ENCODE assay signal across 8 cellular contexts in genomic region chr2:96816127-96816835, GRCh38. TPM values are rescaled to one million over a fixed set of nuclear protein-coding genes. Genes with fewer than 3 reads are reported as not detected.
DNase-seq lines count a peak whose midpoint lies in the region; ATAC-seq and TF ChIP-seq lines count a peak whose summit lies in the region.

CNNM3 (plus strand) TSS chr2:96816268; CDS start chr2:96816278, 10 bp downstream.

- H3K27me3 Mint-ChIP-seq in activated naive CD4-positive, alpha-beta T cell treated with anti-CD3 and anti-CD28 coated beads, Interleukin-2, amount 50 U/mL, for 24 hours: no peaks in the 10 kb centered on the region
- no peaks in the 10 kb centered on the region for H3K27me3 Mint-ChIP-seq in osteocyte (ENCODE audit: unreplicated experiment)

- no peaks in the 10 kb centered on the region for H3K9me3 ChIP-seq in thymus (ENCODE audit: control insufficient read depth)

- no peaks in the 10 kb centered on the region for H3K9me3 Mint-ChIP-seq in activated naive CD4-positive, alpha-beta T cell treated with anti-CD3 and anti-CD28 coated beads, Interleukin-2, amount 50 U/mL, for 24 hours
- H3K9me3 Mint-ChIP-seq in osteocyte (ENCODE audit: unreplicated experiment): no peaks in the 10 kb centered on the region

- TF ChIP-seq CTCF in GM12872 (IDR thresholded peaks at IDR 0.05; ENCODE audit: insufficient read depth, low read depth, low read length) (peak; percentile 42; the same call in 2 of the 3 replicates), osteocyte (IDR thresholded peaks at IDR 0.05) (peak; percentile 81)

- H3K36me3 ChIP-seq in thymus (ENCODE audit: control insufficient read depth, insufficient read depth): no peaks in the 10 kb centered on the region

- H3K27ac Mint-ChIP-seq in activated naive CD4-positive, alpha-beta T cell treated with anti-CD3 and anti-CD28 coated beads, Interleukin-2, amount 50 U/mL, for 24 hours: peak within 1 kb of the TSS; percentile 76
- H3K27ac Mint-ChIP-seq in osteocyte (ENCODE audit: unreplicated experiment): peak within 1 kb of the TSS; percentile 88

- peak; percentile 86 for DNase-seq in NCI-H1092 treated with DMSO at 0.1 percent for 48 hours (lab: John Stamatoyannopoulos, UW)
- DNase-seq in glomerular visceral epithelial cell (ENCODE audit: extremely low spot score): peak; percentile 96
- peak; percentile 98 for DNase-seq in osteocyte (ENCODE audit: extremely low spot score, unreplicated experiment)

- H3K27ac ChIP-seq in thymus (ENCODE audit: low read depth): peak within 1 kb of the TSS; percentile 97

- peak within 1 kb of the TSS; percentile 87 for H3K4me3 Mint-ChIP-seq in activated naive CD4-positive, alpha-beta T cell treated with anti-CD3 and anti-CD28 coated beads, Interleukin-2, amount 50 U/mL, for 24 hours
- H3K4me3 Mint-ChIP-seq in osteocyte (ENCODE audit: unreplicated experiment): peak within 1 kb of the TSS; percentile 85

- peak; percentile 88 for ATAC-seq in HG02642 (IDR thresholded peaks at IDR 0.05; ENCODE audit: poor library complexity, unreplicated experiment)
- ATAC-seq in SK-N-SH treated with all-trans-retinoic acid at 6 μM for 48 hours: peak; percentile 97

- H3K4me3 ChIP-seq in thymus (ENCODE audit: low read length): peak within 1 kb of the TSS; percentile 86

- H3K4me1 ChIP-seq in thymus (ENCODE audit: control insufficient read depth, insufficient read depth, low read length): peaks cover 27% of the 10 kb centered on the region

- peaks cover 2% of the 10 kb centered on the region for H3K36me3 Mint-ChIP-seq in activated naive CD4-positive, alpha-beta T cell treated with anti-CD3 and anti-CD28 coated beads, Interleukin-2, amount 50 U/mL, for 24 hours
- peaks cover 17% of the 10 kb centered on the region for H3K36me3 Mint-ChIP-seq in osteocyte (ENCODE audit: unreplicated experiment)

- WGBS in thymus: under 1% methylated on average over 103 of the region's 103 CpGs

- peaks cover 52% of the 10 kb centered on the region for H3K4me1 Mint-ChIP-seq in activated naive CD4-positive, alpha-beta T cell treated with anti-CD3 and anti-CD28 coated beads, Interleukin-2, amount 50 U/mL, for 24 hours
- peaks cover 29% of the 10 kb centered on the region for H3K4me1 Mint-ChIP-seq in osteocyte (ENCODE audit: unreplicated experiment)

- no peaks in the 10 kb centered on the region for H3K27me3 ChIP-seq in thymus (ENCODE audit: control insufficient read depth, insufficient read depth)

TF ChIP-seq in SK-N-SH treated with all-trans-retinoic acid at 6 μM for 48 hours, 23 proteins besides CTCF, POLR2A, EP300 and RAD21:
- peak; percentile 28; the same call in 1 of the 2 replicates for TF ChIP-seq CSDC2 (CRISPR knock-in tag; IDR thresholded peaks at IDR 0.05)
- TF ChIP-seq TOX (CRISPR knock-in tag; IDR thresholded peaks at IDR 0.05; ENCODE audit: borderline replicate concordance): no peak
- TF ChIP-seq OSR1 (CRISPR knock-in tag; IDR thresholded peaks at IDR 0.05): no peak
- no peak; the same call in 1 of the 2 replicates for TF ChIP-seq ZFP3 (CRISPR knock-in tag; IDR thresholded peaks at IDR 0.05)
- no peak for TF ChIP-seq ZC3H10 (CRISPR knock-in tag; IDR thresholded peaks at IDR 0.05)
- no peak for TF ChIP-seq RARB (CRISPR knock-in tag; IDR thresholded peaks at IDR 0.05)
- 0 out of 2 replicates have a peak, but pooled peaks have one; percentile 23 for TF ChIP-seq TSHZ2 (CRISPR knock-in tag; IDR thresholded peaks at IDR 0.05)
- TF ChIP-seq ZFP30 (CRISPR knock-in tag; IDR thresholded peaks at IDR 0.05): no peak
- no peak for TF ChIP-seq ZNF8 (CRISPR knock-in tag; IDR thresholded peaks at IDR 0.05)

RNA-seq across cellular contexts. Expression of gene CNNM3, which starts in this region (rescaled TPM):
- total RNA-seq in osteocyte: 20.9 and 22.4 TPM in 2 replicates
- polyA plus RNA-seq in thymus: 7.3 TPM

Comparison
In these comparisons a context has a peak if more than half of its experiments do, and no peak if none do; other contexts are left out.
1. Peak in every context shown above with its lines: DNase-seq, ATAC-seq, H3K4me3 ChIP-seq and H3K27ac ChIP-seq.